ENCODE assay signal across 13 cellular contexts in genomic region chr7:151844080-151844827, GRCh38. TPM values are rescaled to one million over a fixed set of nuclear protein-coding genes. Genes with fewer than 3 reads are reported as not detected.
DNase-seq lines count a peak whose midpoint lies in the region; ATAC-seq and TF ChIP-seq lines count a peak whose summit lies in the region.
"Had no signal": no experiment of that assay in that cellular context is flagged by ENCODE, and none has a peak within 500 bp of the region (broad histone marks: within the 10 kb centered on the region; RNA-seq: fewer than 3 reads in every experiment).

No MANE protein-coding gene starts in this region.

- TF ChIP-seq CTCF in AG09309 (IDR thresholded peaks at IDR 0.05; ENCODE audit: control insufficient read depth, insufficient read depth, low read depth, low read length, missing control alignments) (no peak), lower lobe of right lung (IDR thresholded peaks at IDR 0.05) (no peak), prostate gland (IDR thresholded peaks at IDR 0.05) (no peak)

- H3K4me3 ChIP-seq in AG09309 (ENCODE audit: control insufficient read depth, low read depth, low read length) (no peak overlapping the region), lower lobe of right lung (no peak overlapping the region), prostate gland (no peak overlapping the region)
- H3K4me3 ChIP-seq: heart left ventricle had no signal

- H3K9me3 ChIP-seq in lower lobe of right lung (no peaks in the 10 kb centered on the region), prostate gland (no peaks in the 10 kb centered on the region)
- H3K9me3 ChIP-seq: heart left ventricle had no signal

- intact Hi-C loops in lower lobe of right lung (cut with DNase I), result no loop called here
- intact Hi-C loops in prostate gland (cut with DNase I), result no loop called here

- no peak for TF ChIP-seq POLR2A in prostate gland (IDR thresholded peaks at IDR 0.05)

- DNase-seq in AG09309 (ENCODE audit: low read depth), result peak; percentile 10
- peak; percentile 64 for DNase-seq in HT1080 (ENCODE audit: low read depth)
- peak; percentile 57 for DNase-seq in brain pericyte (ENCODE audit: low read depth, low spot score)
- DNase-seq in lower lobe of right lung, result peak; percentile 39
- DNase-seq in cerebellar nuclear complex (lab: John Stamatoyannopoulos, UW), result no peak
- DNase-seq in prostate gland (ENCODE audit: low spot score), result no peak
- no peak for DNase-seq in amygdala (lab: John Stamatoyannopoulos, UW)
- DNase-seq: activated CD4-positive, alpha-beta T cell treated with anti-CD3 and anti-CD28 coated beads, Interleukin-2, amount 50 U/mL, for 1 hour; heart left ventricle; naive thymus-derived CD8-positive, alpha-beta T cell; NCI-H1694; stimulated activated CD4-positive, alpha-beta T cell treated with anti-CD3 and anti-CD28 coated beads, Interleukin-1b, Interleukin-23, amount 100 ng/mL, for 48 hours had no signal

- no peaks in the 10 kb centered on the region for H3K27me3 ChIP-seq in lower lobe of right lung (ENCODE audit: low read depth)
- no peaks in the 10 kb centered on the region for H3K27me3 ChIP-seq in prostate gland (replicated peaks; ENCODE audit: insufficient read depth)
- H3K27me3 ChIP-seq: heart left ventricle had no signal

- 78% methylated on average over 20 of the region's 20 CpGs for WGBS in prostate gland

- no peaks in the 10 kb centered on the region for H3K36me3 ChIP-seq in lower lobe of right lung
- no peaks in the 10 kb centered on the region for H3K36me3 ChIP-seq in prostate gland
- H3K36me3 ChIP-seq: heart left ventricle had no signal

- H3K4me1 ChIP-seq in lower lobe of right lung, result peaks cover 23% of the 10 kb centered on the region
- no peaks in the 10 kb centered on the region for H3K4me1 ChIP-seq in prostate gland (replicated peaks)

- H3K27ac ChIP-seq in lower lobe of right lung (peak overlapping the region; percentile 21), prostate gland (no peak overlapping the region)

- ATAC-seq in lower lobe of right lung (peak in 1 of 2 donors; percentile 11), GM19463 (IDR thresholded peaks at IDR 0.05; ENCODE audit: unreplicated experiment) (no peak)
- ATAC-seq: naive thymus-derived CD8-positive, alpha-beta T cell had no signal

RNA-seq across cellular contexts. Expression of gene PRKAG2, which starts 32.7 kb away (rescaled TPM):
- 14.3 and 18.9 TPM in 2 replicates for total RNA-seq in HT1080 (2014; rRNA removed; shearing (Covaris generic))
- 66.7 and 72.9 TPM in 2 replicates for polyA plus RNA-seq in HT1080 (2015; cell fraction: cytosol; rRNA removed)
- 64.1 and 74.1 TPM in 2 replicates for polyA plus RNA-seq in HT1080 (2015; cell fraction: nucleus; rRNA removed)
- total RNA-seq in lower lobe of right lung (35.4 TPM), prostate gland (10 to 100 TPM; 31.6 to 38.1 TPM)

Comparison
In these comparisons a context has a peak if more than half of its experiments do, and no peak if none do; other contexts are left out.
1. DNase-seq: peak in AG09309 (single experiment), HT1080 (single experiment), brain pericyte (single experiment) and lower lobe of right lung (single experiment); none in cerebellar nuclear complex (0 of 2), prostate gland (single experiment) and amygdala (0 of 56).